Comparison of ENCODE assay signal across 21 cellular contexts in the genomic region with DNA sequence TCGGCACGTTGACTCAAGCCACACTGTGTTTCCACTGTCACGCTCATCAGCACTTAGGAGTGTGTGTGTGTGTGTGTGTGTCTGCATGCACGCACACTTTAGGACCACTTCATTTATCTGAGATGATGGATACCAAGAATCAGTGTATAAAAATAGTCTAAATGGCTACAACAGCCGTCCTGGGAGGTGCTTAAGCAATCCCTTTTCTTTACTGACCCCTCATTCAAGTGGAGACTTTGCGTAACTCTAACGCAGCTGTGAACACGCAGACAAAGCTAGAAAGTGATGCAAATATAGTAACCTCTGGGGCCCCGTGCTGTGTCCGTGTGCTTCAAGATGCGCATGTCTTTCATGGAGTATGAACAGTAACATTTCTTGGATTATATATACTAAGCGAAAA. TPM values are rescaled to one million over a fixed set of nuclear protein-coding genes. Genes with fewer than 3 reads are reported as not detected.
DNase-seq lines count a peak whose midpoint lies in the region; ATAC-seq and TF ChIP-seq lines count a peak whose summit lies in the region.
"Had no signal": no experiment of that assay in that cellular context is flagged by ENCODE, and none has a peak within 500 bp of the region (broad histone marks: within the 10 kb centered on the region; RNA-seq: fewer than 3 reads in every experiment).

No MANE protein-coding gene starts in this region.

- peaks cover 2% of the 10 kb centered on the region for H3K4me1 Mint-ChIP-seq in activated CD8-positive, alpha-beta T cell treated with anti-CD3 and anti-CD28 coated beads, Interleukin-2, amount 10 ng/mL, durations not matched to agents 7 days and 5 days (ENCODE audit: low read depth)
- H3K4me1 Mint-ChIP-seq: CD14-positive monocyte had no signal

- intact Hi-C loops in Right ventricle myocardium superior (cut with DNase I): no loop called here
- intact Hi-C loops in left ventricle myocardium inferior (cut with micrococcal nuclease): no loop called here

- H3K27me3 Mint-ChIP-seq in activated CD8-positive, alpha-beta T cell treated with anti-CD3 and anti-CD28 coated beads, Interleukin-2, amount 10 ng/mL, durations not matched to agents 7 days and 5 days (ENCODE audit: low read depth): no peaks in the 10 kb centered on the region
- H3K27me3 Mint-ChIP-seq: B cell had no signal

- H3K4me3 Mint-ChIP-seq in activated CD8-positive, alpha-beta T cell treated with anti-CD3 and anti-CD28 coated beads, Interleukin-2, amount 10 ng/mL, durations not matched to agents 7 days and 5 days: no peak overlapping the region
- H3K4me3 Mint-ChIP-seq: B cell, CD14-positive monocyte had no signal

- peaks cover 100% of the 10 kb centered on the region for H3K36me3 ChIP-seq in left ventricle myocardium inferior

- TF ChIP-seq CTCF in left ventricle myocardium inferior (IDR thresholded peaks at IDR 0.05; ENCODE audit: borderline replicate concordance) (no peak), coronary artery (IDR thresholded peaks at IDR 0.05) (no peak)

- CTCF ChIA-PET in activated CD8-positive, alpha-beta T cell treated with anti-CD3 and anti-CD28 coated beads, Interleukin-2, amount 10 ng/mL, durations not matched to agents 7 days and 5 days (lab: Charles Lee): interaction anchor here (1.3 kb wide), 1 partner anchor 13 kb away, joined by 6 read pairs; no protein-coding TSS in a partner anchor

- DNase-seq in Right ventricle myocardium superior: no peak
- no peak for DNase-seq in left ventricle myocardium inferior
- peak; percentile 83 for DNase-seq in MV-4-11 (lab: John Stamatoyannopoulos, UW)
- peak; percentile 5 for DNase-seq in coronary artery (ENCODE audit: low spot score)
- DNase-seq in NCI-H510A treated with DMSO at 0.1 percent for 48 hours (lab: John Stamatoyannopoulos, UW): no peak
- no peak for DNase-seq in amniotic stem cell (lab: John Stamatoyannopoulos, UW)
- no peak for DNase-seq in activated CD8-positive, alpha-beta T cell treated with anti-CD3 and anti-CD28 coated beads, Interleukin-2, amount 10 ng/mL, durations not matched to agents 7 days and 5 days
- DNase-seq: EL, NCI-H1048, NCI-H1436 treated with DMSO at 0.1 percent for 48 hours, NCI-H1930, NCI-H2227 treated with DMSO at 0.1 percent for 48 hours, NCI-H510A, NCI-H748 treated with DMSO at 0.1 percent for 48 hours, Peyer's patch, SW 1271 had no signal

- H3K27ac ChIP-seq in left ventricle myocardium inferior (replicated peaks): no peak overlapping the region
- no peak overlapping the region for H3K27ac ChIP-seq in coronary artery
- H3K27ac ChIP-seq: HL-60, KMS-11, Peyer's patch had no signal

- H3K4me3 ChIP-seq in left ventricle myocardium inferior: no peak overlapping the region
- no peak overlapping the region for H3K4me3 ChIP-seq in coronary artery
- H3K4me3 ChIP-seq: Peyer's patch had no signal

- no peaks in the 10 kb centered on the region for H3K9me3 Mint-ChIP-seq in activated CD8-positive, alpha-beta T cell treated with anti-CD3 and anti-CD28 coated beads, Interleukin-2, amount 10 ng/mL, durations not matched to agents 7 days and 5 days (ENCODE audit: insufficient read depth)
- H3K9me3 Mint-ChIP-seq: CD14-positive monocyte had no signal

- H3K9me3 ChIP-seq in left ventricle myocardium inferior (replicated peaks): no peaks in the 10 kb centered on the region
- H3K9me3 ChIP-seq: Peyer's patch had no signal

- peak; percentile 13 for ATAC-seq in Right ventricle myocardium superior (ENCODE audit: poor library complexity)
- ATAC-seq in activated CD8-positive, alpha-beta T cell treated with anti-CD3 and anti-CD28 coated beads, Interleukin-2, amount 10 ng/mL, durations not matched to agents 7 days and 5 days: no peak
- ATAC-seq: HCT116 had no signal

- no peaks in the 10 kb centered on the region for H3K27me3 ChIP-seq in left ventricle myocardium inferior (ENCODE audit: low read depth)
- H3K27me3 ChIP-seq: Peyer's patch had no signal

- H3K36me3 Mint-ChIP-seq in activated CD8-positive, alpha-beta T cell treated with anti-CD3 and anti-CD28 coated beads, Interleukin-2, amount 10 ng/mL, durations not matched to agents 7 days and 5 days (ENCODE audit: low read depth): peaks cover 82% of the 10 kb centered on the region

- H3K4me1 ChIP-seq in left ventricle myocardium inferior: peaks cover 8% of the 10 kb centered on the region
- H3K4me1 ChIP-seq: Peyer's patch had no signal

- no peak overlapping the region for H3K27ac Mint-ChIP-seq in activated CD8-positive, alpha-beta T cell treated with anti-CD3 and anti-CD28 coated beads, Interleukin-2, amount 10 ng/mL, durations not matched to agents 7 days and 5 days
- H3K27ac Mint-ChIP-seq: B cell had no signal

- POLR2A ChIA-PET in activated CD8-positive, alpha-beta T cell treated with anti-CD3 and anti-CD28 coated beads, Interleukin-2, amount 10 ng/mL, durations not matched to agents 7 days and 5 days (lab: Charles Lee): no interaction called here

RNA-seq across cellular contexts. Expression of gene RBM44, which starts 40.4 kb away (rescaled TPM):
- total RNA-seq in Right ventricle myocardium superior: 0.38 TPM
- total RNA-seq in left ventricle myocardium inferior: 0.27 TPM
- total RNA-seq in activated CD8-positive, alpha-beta T cell treated with anti-CD3 and anti-CD28 coated beads, Interleukin-2, amount 10 ng/mL, durations not matched to agents 7 days and 5 days: under 1 TPM; 0.37 to 0.73 TPM

Comparison
In these comparisons a context has a peak if more than half of its experiments do, and no peak if none do; other contexts are left out.
1. DNase-seq: peak in MV-4-11 (single experiment) and coronary artery (single experiment); none in Right ventricle myocardium superior (single experiment), left ventricle myocardium inferior (single experiment), NCI-H510A treated with DMSO at 0.1 percent for 48 hours (single experiment), amniotic stem cell (single experiment) and activated CD8-positive, alpha-beta T cell treated with anti-CD3 and anti-CD28 coated beads, Interleukin-2, amount 10 ng/mL, durations not matched to agents 7 days and 5 days (single experiment).